In genomic region chrX:1249101-1249887, GRCh38 we compare ENCODE assay signal across 9 cellular contexts. TPM values are rescaled to one million over a fixed set of nuclear protein-coding genes. Genes with fewer than 3 reads are reported as not detected.
DNase-seq lines count a peak whose midpoint lies in the region; FAIRE-seq and TF ChIP-seq lines count a peak whose summit lies in the region.
"Had no signal": no experiment of that assay in that cellular context is flagged by ENCODE, and none has a peak within 500 bp of the region (broad histone marks: within the 10 kb centered on the region; RNA-seq: fewer than 3 reads in every experiment).

No MANE protein-coding gene starts in this region.

- CTCF ChIA-PET in GM10248 (lab: Yijun Ruan, JAX) = no interaction called here

- TF ChIP-seq CTCF in GM10248 (IDR thresholded peaks at IDR 0.05; ENCODE audit: control extremely low read depth, extremely low read depth, low read depth, missing control alignments) (no peak), D721Med (IDR thresholded peaks at IDR 0.05; ENCODE audit: insufficient read depth, missing control alignments) (no peak)

- no peak for FAIRE-seq in D721Med (lab: Jason Lieb, UNC)

- DNase-seq in GM10248 (ENCODE audit: extremely low spot score) (peak; percentile 23), SW480 (ENCODE audit: low spot score) (peak; percentile 29), dermis blood vessel endothelial cell (peak; percentile 25), mucosa of gallbladder (ENCODE audit: low spot score) (peak; percentile 43), ureter (ENCODE audit: low spot score) (peak; percentile 62), GDM1 (lab: John Stamatoyannopoulos, UW) (no peak), NCI-H2227 treated with DMSO at 0.1 percent for 48 hours (lab: John Stamatoyannopoulos, UW) (no peak), D721Med (ENCODE audit: insufficient read length, low spot score) (no peak)

- POLR2A ChIA-PET in GM10248 (lab: Yijun Ruan, JAX) = no interaction called here

RNA-seq across cellular contexts. Expression of gene CSF2RA, which starts 19.3 kb away (rescaled TPM):
- total RNA-seq in dermis blood vessel endothelial cell (not detected in 2 replicates), mucosa of gallbladder (14.0 TPM), ureter (7.4 TPM)

RNA-seq across cellular contexts. Expression of gene CRLF2, which starts 36.8 kb away (rescaled TPM):
- total RNA-seq in dermis blood vessel endothelial cell = not detected in 2 replicates
- total RNA-seq in mucosa of gallbladder = 2.3 TPM
- 0.42 TPM for total RNA-seq in ureter
- total RNA-seq: kidney epithelial cell had no signal

Comparison
In these comparisons a context has a peak if more than half of its experiments do, and no peak if none do; other contexts are left out.
1. DNase-seq: peak in GM10248 (single experiment), SW480 (single experiment), dermis blood vessel endothelial cell (single experiment), mucosa of gallbladder (single experiment) and ureter (single experiment); none in GDM1 (single experiment), NCI-H2227 treated with DMSO at 0.1 percent for 48 hours (single experiment) and D721Med (single experiment).